27 cellular contexts compared by ENCODE assay signal in the genomic region with DNA sequence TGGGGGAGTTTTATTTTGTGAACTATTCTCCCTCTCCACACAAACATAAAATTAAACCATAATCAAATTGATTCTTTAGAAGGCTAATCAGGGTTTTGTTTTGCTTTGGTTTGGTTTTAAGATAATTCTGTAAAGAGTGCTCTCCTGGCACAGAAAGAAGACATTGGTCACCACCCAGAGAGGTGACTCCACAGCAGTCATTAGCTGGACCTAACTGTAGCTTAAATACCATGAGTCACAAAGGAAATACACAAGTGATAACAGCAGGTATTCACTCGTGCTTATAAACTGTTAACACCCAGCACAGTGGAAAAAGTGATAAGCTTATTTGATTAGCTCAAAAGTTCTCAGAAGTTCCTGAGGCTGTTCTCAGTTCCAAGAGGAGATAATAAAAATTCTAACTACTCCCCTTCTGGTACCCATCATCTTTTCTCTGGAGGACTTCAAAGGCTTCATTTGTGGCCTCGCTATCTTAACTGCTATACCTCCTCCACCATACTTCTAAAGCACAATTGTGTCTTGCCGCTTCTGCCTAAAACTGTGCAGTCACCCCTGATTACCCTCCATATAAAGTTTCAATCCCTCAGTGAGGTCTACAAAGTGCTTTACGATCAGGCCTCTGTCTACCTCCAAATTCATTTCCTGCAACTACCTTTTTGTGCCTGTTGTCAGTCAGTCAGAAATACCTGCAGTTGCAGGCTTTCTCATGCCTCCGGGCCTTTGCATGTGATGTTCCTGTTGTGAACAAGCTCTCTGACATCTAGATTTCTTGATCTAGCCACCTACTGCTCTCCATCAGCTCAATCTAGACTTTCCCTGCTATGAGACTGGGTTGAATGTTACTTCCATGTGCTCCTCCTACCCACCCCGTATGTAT.
DNase-seq lines count a peak whose midpoint lies in the region; ATAC-seq, FAIRE-seq and TF ChIP-seq lines count a peak whose summit lies in the region.
"Had no signal": no experiment of that assay in that cellular context is flagged by ENCODE, and none has a peak within 500 bp of the region (broad histone marks: within the 10 kb centered on the region; RNA-seq: fewer than 3 reads in every experiment).

No MANE protein-coding gene starts in this region.

- 78 to 80% methylated on average over 6 of the region's 6 CpGs for WGBS in pancreas, 2 donors

- H3K9me2 ChIP-seq in PC-3 (replicated peaks; ENCODE audit: low read length): no peaks in the 10 kb centered on the region

- no peaks in the 10 kb centered on the region for H3F3A ChIP-seq in PC-3 (ENCODE audit: low read length, unreplicated experiment)

- H2AFZ ChIP-seq in PC-3 (ENCODE audit: low read length): no peak overlapping the region

- no peak overlapping the region for H3K9ac ChIP-seq in PC-3 (ENCODE audit: low read length)

- no peaks in the 10 kb centered on the region for H3K36me3 ChIP-seq in PC-3 (ENCODE audit: low read depth, low read length)
- H3K36me3 ChIP-seq in pancreas: no peaks in the 10 kb centered on the region
- H3K36me3 ChIP-seq: esophagus squamous epithelium, gastroesophageal sphincter, lower lobe of right lung, sigmoid colon, SJCRH30, transverse colon had no signal

- intact Hi-C loops in PC-3 (cut with micrococcal nuclease) (no loop called here), pancreas (cut with DNase I) (no loop called here)

- TF ChIP-seq CTCF in PC-3 (conservative IDR thresholded peaks at IDR 0.05; ENCODE audit: low read depth, low read length) (no peak), epithelial cell of esophagus (IDR thresholded peaks at IDR 0.05; ENCODE audit: insufficient read depth, low read depth, low read length, missing control alignments) (no peak), pancreas (IDR thresholded peaks at IDR 0.05) (no peak)

- CTCF ChIA-PET in PC-3 (lab: Charles Lee): no interaction called here

- DNase-seq in HTR-8/SVneo (ENCODE audit: insufficient read length, low spot score): no peak
- no peak for DNase-seq in PC-3
- peak; percentile 14 for DNase-seq in epithelial cell of esophagus (ENCODE audit: low read depth)
- no peak for DNase-seq in pancreas
- no peak for DNase-seq in stimulated activated CD8-positive, alpha-beta memory T cell treated with anti-CD3 and anti-CD28 coated beads, Interleukin-4, amount 100 ng/mL, for 48 hours
- no peak for DNase-seq in DMS79 (lab: John Stamatoyannopoulos, UW)
- no peak for DNase-seq in caudate nucleus (lab: John Stamatoyannopoulos, UW)
- DNase-seq in AG08396 (ENCODE audit: low spot score): no peak
- DNase-seq: activated CD4-positive, alpha-beta T cell treated with anti-CD3 and anti-CD28 coated beads for 36 hours; activated CD8-positive, alpha-beta memory T cell treated with anti-CD3 and anti-CD28 coated beads for 24 hours; activated T-cell treated with anti-CD3 and anti-CD28 coated beads, Interleukin-2, amount 50 U/mL, for 1 hour; effector CD8-positive, alpha-beta T cell; esophagus squamous epithelium; GF-D8; islet precursor cell; lower lobe of right lung; NCI-H1105 treated with DMSO at 0.1 percent for 48 hours; NCI-H2081 treated with DMSO at 0.1 percent for 48 hours; NCI-H446; NK-92 treated with Interleukin-12 subunit alpha and Interleukin-12 subunit beta, amount 100 ng/mL, for 24 hours; sigmoid colon; SJCRH30; T-cell; transverse colon had no signal

- H3K79me2 ChIP-seq in PC-3 (ENCODE audit: low read length): no peaks in the 10 kb centered on the region

- no peaks in the 10 kb centered on the region for H4K20me1 ChIP-seq in PC-3 (ENCODE audit: low read length)

- POLR2A ChIA-PET in PC-3 (lab: Charles Lee; ENCODE audit: unreplicated experiment): no interaction called here

- H3K4me1 ChIP-seq in PC-3 (ENCODE audit: insufficient read depth, low read length) (no peaks in the 10 kb centered on the region), pancreas (peaks cover 0 to 6% (median 0%) of the 10 kb centered on the region in 3 donors)
- H3K4me1 ChIP-seq: esophagus squamous epithelium, gastroesophageal sphincter, lower lobe of right lung, sigmoid colon, SJCRH30, transverse colon had no signal

- no peak overlapping the region for H3K4me3 ChIP-seq in PC-3 (ENCODE audit: low read length)
- H3K4me3 ChIP-seq in epithelial cell of esophagus (ENCODE audit: low read length): no peak overlapping the region
- no peak overlapping the region for H3K4me3 ChIP-seq in pancreas
- H3K4me3 ChIP-seq: esophagus squamous epithelium, gastroesophageal sphincter, lower lobe of right lung, sigmoid colon, SJCRH30, transverse colon had no signal

- no peak overlapping the region for H3K4me2 ChIP-seq in PC-3 (ENCODE audit: low read length)

- ATAC-seq in PC-3: peak; percentile 42; the same call in 1 of the 2 replicates
- ATAC-seq in pancreas: peak; percentile 64 to 79 (median 76)
- ATAC-seq: activated CD4-positive, alpha-beta T cell treated with anti-CD3 and anti-CD28 coated beads for 36 hours; gastroesophageal sphincter; lower lobe of right lung; Panc1; T-cell had no signal

- H3K27ac ChIP-seq in PC-3 (ENCODE audit: low read length) (no peak overlapping the region), pancreas (no peak overlapping the region), caudate nucleus (ENCODE audit: low read depth, low read length) (no peak overlapping the region)
- H3K27ac ChIP-seq: esophagus squamous epithelium, gastroesophageal sphincter, lower lobe of right lung, sigmoid colon, SJCRH30, transverse colon had no signal

- H3K27me3 ChIP-seq in PC-3 (ENCODE audit: low read length) (no peaks in the 10 kb centered on the region), pancreas (no peaks in the 10 kb centered on the region)
- H3K27me3 ChIP-seq: esophagus squamous epithelium, gastroesophageal sphincter, sigmoid colon, SJCRH30, transverse colon had no signal

- BruUV-seq in PC-3 (replicated peaks; lab: Mats Ljungman, UMichigan): no TSS peak

- peak; percentile 52 for FAIRE-seq in HTR-8/SVneo (lab: Jason Lieb, UNC)
- peak; percentile 20 for FAIRE-seq in pancreas (lab: Jason Lieb, UNC)
- FAIRE-seq: H54 had no signal

- H3K9me3 ChIP-seq in PC-3 (ENCODE audit: low read length) (no peaks in the 10 kb centered on the region), pancreas (no peaks in the 10 kb centered on the region)
- H3K9me3 ChIP-seq: esophagus squamous epithelium, gastroesophageal sphincter, lower lobe of right lung, sigmoid colon, transverse colon had no signal
